ENCODE assay signal across 1 cellular context in the genomic region with DNA sequence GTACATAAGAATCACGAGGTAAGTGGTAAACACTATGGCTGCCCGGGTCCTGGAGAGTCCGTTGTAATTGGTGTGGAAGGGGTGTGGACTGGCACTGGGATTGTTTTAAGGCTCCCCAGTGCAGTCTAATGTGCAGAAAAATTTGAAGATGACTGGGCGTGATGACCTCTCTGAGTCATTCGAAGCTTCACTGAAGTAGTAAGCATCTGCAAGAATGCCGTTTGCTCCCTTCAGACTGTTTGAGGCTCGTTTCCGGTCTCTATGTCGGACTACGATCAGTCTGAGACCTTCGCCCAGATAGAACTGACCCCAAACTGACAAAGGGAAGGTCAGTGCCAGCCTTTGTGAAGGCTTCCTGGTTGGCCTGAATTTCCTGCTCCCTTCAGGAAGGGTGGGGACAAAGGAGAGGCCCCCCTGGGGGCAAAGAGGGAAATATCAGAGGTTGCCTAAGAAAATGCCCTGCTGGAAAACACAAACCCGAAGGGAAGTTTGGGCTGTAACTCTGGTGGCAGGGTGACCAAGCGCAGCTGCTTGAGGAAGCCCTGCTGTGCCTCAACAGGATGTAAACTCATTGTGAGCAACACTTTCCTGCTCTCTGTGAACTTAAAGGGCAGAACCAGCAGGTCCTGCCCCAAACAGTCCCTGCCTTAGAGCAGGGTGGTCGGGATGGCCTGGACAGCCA.
TF ChIP-seq lines count a peak whose summit lies in the region.

No MANE protein-coding gene starts in this region.

TF ChIP-seq in GM12878, 131 proteins besides CTCF, POLR2A, EP300 and RAD21:
- TF ChIP-seq SRF (IDR thresholded peaks at IDR 0.05; ENCODE audit: low read depth in 2 of 2, low read length in 2 of 2) (0 out of 4 replicates have a peak, but pooled peaks of 1 of the 2 experiments have one; percentile 22), NRF1 (conservative IDR thresholded peaks at IDR 0.05; ENCODE audit: low read depth, low read length) (no peak), EED (IDR thresholded peaks at IDR 0.05; ENCODE audit: low read depth) (peak; percentile 56; the same call in 1 of the 2 replicates), CREM (IDR thresholded peaks at IDR 0.05; ENCODE audit: low read depth) (0 out of 2 replicates have a peak, but pooled peaks have one; percentile 25), MTA3 (IDR thresholded peaks at IDR 0.05; ENCODE audit: borderline replicate concordance, low read length) (no peak), KAT2A (conservative IDR thresholded peaks at IDR 0.05; ENCODE audit: control insufficient read depth, low read depth, low read length) (no peak), IKZF2 (IDR thresholded peaks at IDR 0.05) (peak; percentile 23 to 25; a peak in 1 of 4 replicates), TCF12 (IDR thresholded peaks at IDR 0.05; ENCODE audit: low read depth, low read length) (0 out of 2 replicates have a peak, but pooled peaks have one; percentile 12), CHD2 (IDR thresholded peaks at IDR 0.05; ENCODE audit: borderline replicate concordance, low read depth, low read length) (no peak), FOXM1 (IDR thresholded peaks at IDR 0.05; ENCODE audit: low read depth, low read length) (peak; percentile 49), ATF7 (IDR thresholded peaks at IDR 0.05; ENCODE audit: low read depth) (no peak), PAX5 (IDR thresholded peaks at IDR 0.05; ENCODE audit: borderline replicate concordance, low read depth, low read length) (no peak), EZH2 (IDR thresholded peaks at IDR 0.05; ENCODE audit: borderline replicate concordance, control insufficient read depth, low read depth, low read length) (no peak), TCF3 (IDR thresholded peaks at IDR 0.05; ENCODE audit: borderline replicate concordance, insufficient read depth, low read depth, low read length) (peak; percentile 34; the same call in 1 of the 2 replicates), RUNX3 (IDR thresholded peaks at IDR 0.05; ENCODE audit: low read length) (peak; percentile 24; the same call in 1 of the 2 replicates), NFIC (IDR thresholded peaks at IDR 0.05; ENCODE audit: low read depth, low read length) (peak; percentile 55; the same call in 1 of the 2 replicates), RB1 (IDR thresholded peaks at IDR 0.05; ENCODE audit: borderline replicate concordance) (no peak), EGR1 (IDR thresholded peaks at IDR 0.05; ENCODE audit: borderline replicate concordance in 1 of 2, low read depth in 2 of 2, low read length in 2 of 2) (0 out of 3 replicates have a peak, but pooled peaks of 1 of the 2 experiments have one; percentile 4), CHD1 (IDR thresholded peaks at IDR 0.05; ENCODE audit: low read depth, low read length) (no peak), YY1 (IDR thresholded peaks at IDR 0.05; ENCODE audit: low read depth, low read length) (no peak), TBL1XR1 (IDR thresholded peaks at IDR 0.05; ENCODE audit: low read depth, low read length) (no peak), IKZF1 (conservative IDR thresholded peaks at IDR 0.05) (0 out of 2 replicates have a peak, but pooled peaks have one; percentile 31), ETV6 (conservative IDR thresholded peaks at IDR 0.05 in 1 of 2, IDR thresholded peaks at IDR 0.05 in 1 of 2; ENCODE audit: borderline replicate concordance in 1 of 2, low read depth in 1 of 2) (peak in 1 of 2 experiments; percentile 62; a peak in 1 of 4 replicates), JUNB (IDR thresholded peaks at IDR 0.05) (peak; percentile 59), RBBP5 (conservative IDR thresholded peaks at IDR 0.05) (no peak), ZBED1 (IDR thresholded peaks at IDR 0.05; ENCODE audit: borderline replicate concordance) (0 out of 2 replicates have a peak, but pooled peaks have one; percentile 21)
- TF ChIP-seq, protein P1, sequence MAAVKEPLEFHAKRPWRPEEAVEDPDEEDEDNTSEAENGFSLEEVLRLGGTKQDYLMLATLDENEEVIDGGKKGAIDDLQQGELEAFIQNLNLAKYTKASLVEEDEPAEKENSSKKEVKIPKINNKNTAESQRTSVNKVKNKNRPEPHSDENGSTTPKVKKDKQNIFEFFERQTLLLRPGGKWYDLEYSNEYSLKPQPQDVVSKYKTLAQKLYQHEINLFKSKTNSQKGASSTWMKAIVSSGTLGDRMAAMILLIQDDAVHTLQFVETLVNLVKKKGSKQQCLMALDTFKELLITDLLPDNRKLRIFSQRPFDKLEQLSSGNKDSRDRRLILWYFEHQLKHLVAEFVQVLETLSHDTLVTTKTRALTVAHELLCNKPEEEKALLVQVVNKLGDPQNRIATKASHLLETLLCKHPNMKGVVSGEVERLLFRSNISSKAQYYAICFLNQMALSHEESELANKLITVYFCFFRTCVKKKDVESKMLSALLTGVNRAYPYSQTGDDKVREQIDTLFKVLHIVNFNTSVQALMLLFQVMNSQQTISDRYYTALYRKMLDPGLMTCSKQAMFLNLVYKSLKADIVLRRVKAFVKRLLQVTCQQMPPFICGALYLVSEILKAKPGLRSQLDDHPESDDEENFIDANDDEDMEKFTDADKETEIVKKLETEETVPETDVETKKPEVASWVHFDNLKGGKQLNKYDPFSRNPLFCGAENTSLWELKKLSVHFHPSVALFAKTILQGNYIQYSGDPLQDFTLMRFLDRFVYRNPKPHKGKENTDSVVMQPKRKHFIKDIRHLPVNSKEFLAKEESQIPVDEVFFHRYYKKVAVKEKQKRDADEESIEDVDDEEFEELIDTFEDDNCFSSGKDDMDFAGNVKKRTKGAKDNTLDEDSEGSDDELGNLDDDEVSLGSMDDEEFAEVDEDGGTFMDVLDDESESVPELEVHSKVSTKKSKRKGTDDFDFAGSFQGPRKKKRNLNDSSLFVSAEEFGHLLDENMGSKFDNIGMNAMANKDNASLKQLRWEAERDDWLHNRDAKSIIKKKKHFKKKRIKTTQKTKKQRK (IDR thresholded peaks at IDR 0.05; ENCODE audit: low read depth, low read length), result no peak
- TF ChIP-seq, protein P2, sequence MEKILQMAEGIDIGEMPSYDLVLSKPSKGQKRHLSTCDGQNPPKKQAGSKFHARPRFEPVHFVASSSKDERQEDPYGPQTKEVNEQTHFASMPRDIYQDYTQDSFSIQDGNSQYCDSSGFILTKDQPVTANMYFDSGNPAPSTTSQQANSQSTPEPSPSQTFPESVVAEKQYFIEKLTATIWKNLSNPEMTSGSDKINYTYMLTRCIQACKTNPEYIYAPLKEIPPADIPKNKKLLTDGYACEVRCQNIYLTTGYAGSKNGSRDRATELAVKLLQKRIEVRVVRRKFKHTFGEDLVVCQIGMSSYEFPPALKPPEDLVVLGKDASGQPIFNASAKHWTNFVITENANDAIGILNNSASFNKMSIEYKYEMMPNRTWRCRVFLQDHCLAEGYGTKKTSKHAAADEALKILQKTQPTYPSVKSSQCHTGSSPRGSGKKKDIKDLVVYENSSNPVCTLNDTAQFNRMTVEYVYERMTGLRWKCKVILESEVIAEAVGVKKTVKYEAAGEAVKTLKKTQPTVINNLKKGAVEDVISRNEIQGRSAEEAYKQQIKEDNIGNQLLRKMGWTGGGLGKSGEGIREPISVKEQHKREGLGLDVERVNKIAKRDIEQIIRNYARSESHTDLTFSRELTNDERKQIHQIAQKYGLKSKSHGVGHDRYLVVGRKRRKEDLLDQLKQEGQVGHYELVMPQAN (conservative IDR thresholded peaks at IDR 0.05), result no peak
- TF ChIP-seq, protein P3, sequence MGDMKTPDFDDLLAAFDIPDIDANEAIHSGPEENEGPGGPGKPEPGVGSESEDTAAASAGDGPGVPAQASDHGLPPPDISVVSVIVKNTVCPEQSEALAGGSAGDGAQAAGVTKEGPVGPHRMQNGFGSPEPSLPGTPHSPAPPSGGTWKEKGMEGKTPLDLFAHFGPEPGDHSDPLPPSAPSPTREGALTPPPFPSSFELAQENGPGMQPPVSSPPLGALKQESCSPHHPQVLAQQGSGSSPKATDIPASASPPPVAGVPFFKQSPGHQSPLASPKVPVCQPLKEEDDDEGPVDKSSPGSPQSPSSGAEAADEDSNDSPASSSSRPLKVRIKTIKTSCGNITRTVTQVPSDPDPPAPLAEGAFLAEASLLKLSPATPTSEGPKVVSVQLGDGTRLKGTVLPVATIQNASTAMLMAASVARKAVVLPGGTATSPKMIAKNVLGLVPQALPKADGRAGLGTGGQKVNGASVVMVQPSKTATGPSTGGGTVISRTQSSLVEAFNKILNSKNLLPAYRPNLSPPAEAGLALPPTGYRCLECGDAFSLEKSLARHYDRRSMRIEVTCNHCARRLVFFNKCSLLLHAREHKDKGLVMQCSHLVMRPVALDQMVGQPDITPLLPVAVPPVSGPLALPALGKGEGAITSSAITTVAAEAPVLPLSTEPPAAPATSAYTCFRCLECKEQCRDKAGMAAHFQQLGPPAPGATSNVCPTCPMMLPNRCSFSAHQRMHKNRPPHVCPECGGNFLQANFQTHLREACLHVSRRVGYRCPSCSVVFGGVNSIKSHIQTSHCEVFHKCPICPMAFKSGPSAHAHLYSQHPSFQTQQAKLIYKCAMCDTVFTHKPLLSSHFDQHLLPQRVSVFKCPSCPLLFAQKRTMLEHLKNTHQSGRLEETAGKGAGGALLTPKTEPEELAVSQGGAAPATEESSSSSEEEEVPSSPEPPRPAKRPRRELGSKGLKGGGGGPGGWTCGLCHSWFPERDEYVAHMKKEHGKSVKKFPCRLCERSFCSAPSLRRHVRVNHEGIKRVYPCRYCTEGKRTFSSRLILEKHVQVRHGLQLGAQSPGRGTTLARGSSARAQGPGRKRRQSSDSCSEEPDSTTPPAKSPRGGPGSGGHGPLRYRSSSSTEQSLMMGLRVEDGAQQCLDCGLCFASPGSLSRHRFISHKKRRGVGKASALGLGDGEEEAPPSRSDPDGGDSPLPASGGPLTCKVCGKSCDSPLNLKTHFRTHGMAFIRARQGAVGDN (IDR thresholded peaks at IDR 0.05), result 0 out of 2 replicates have a peak, but pooled peaks have one; percentile 64
- TF ChIP-seq, protein P4, sequence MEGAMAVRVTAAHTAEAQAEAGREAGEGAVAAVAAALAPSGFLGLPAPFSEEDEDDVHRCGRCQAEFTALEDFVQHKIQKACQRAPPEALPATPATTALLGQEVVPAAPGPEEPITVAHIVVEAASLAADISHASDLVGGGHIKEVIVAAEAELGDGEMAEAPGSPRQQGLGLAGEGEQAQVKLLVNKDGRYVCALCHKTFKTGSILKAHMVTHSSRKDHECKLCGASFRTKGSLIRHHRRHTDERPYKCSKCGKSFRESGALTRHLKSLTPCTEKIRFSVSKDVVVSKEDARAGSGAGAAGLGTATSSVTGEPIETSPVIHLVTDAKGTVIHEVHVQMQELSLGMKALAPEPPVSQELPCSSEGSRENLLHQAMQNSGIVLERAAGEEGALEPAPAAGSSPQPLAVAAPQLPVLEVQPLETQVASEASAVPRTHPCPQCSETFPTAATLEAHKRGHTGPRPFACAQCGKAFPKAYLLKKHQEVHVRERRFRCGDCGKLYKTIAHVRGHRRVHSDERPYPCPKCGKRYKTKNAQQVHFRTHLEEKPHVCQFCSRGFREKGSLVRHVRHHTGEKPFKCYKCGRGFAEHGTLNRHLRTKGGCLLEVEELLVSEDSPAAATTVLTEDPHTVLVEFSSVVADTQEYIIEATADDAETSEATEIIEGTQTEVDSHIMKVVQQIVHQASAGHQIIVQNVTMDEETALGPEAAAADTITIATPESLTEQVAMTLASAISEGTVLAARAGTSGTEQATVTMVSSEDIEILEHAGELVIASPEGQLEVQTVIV (IDR thresholded peaks at IDR 0.05; ENCODE audit: borderline replicate concordance, partially characterized antibody), result no peak
- TF ChIP-seq, protein P5, sequence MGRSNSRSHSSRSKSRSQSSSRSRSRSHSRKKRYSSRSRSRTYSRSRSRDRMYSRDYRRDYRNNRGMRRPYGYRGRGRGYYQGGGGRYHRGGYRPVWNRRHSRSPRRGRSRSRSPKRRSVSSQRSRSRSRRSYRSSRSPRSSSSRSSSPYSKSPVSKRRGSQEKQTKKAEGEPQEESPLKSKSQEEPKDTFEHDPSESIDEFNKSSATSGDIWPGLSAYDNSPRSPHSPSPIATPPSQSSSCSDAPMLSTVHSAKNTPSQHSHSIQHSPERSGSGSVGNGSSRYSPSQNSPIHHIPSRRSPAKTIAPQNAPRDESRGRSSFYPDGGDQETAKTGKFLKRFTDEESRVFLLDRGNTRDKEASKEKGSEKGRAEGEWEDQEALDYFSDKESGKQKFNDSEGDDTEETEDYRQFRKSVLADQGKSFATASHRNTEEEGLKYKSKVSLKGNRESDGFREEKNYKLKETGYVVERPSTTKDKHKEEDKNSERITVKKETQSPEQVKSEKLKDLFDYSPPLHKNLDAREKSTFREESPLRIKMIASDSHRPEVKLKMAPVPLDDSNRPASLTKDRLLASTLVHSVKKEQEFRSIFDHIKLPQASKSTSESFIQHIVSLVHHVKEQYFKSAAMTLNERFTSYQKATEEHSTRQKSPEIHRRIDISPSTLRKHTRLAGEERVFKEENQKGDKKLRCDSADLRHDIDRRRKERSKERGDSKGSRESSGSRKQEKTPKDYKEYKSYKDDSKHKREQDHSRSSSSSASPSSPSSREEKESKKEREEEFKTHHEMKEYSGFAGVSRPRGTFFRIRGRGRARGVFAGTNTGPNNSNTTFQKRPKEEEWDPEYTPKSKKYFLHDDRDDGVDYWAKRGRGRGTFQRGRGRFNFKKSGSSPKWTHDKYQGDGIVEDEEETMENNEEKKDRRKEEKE (IDR thresholded peaks at IDR 0.05), result no peak
- TF ChIP-seq, protein P6, sequence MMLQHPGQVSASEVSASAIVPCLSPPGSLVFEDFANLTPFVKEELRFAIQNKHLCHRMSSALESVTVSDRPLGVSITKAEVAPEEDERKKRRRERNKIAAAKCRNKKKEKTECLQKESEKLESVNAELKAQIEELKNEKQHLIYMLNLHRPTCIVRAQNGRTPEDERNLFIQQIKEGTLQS (IDR thresholded peaks at IDR 0.05; ENCODE audit: borderline replicate concordance, extremely low read depth, low read depth, low read length), result no peak
- TF ChIP-seq, protein P7, sequence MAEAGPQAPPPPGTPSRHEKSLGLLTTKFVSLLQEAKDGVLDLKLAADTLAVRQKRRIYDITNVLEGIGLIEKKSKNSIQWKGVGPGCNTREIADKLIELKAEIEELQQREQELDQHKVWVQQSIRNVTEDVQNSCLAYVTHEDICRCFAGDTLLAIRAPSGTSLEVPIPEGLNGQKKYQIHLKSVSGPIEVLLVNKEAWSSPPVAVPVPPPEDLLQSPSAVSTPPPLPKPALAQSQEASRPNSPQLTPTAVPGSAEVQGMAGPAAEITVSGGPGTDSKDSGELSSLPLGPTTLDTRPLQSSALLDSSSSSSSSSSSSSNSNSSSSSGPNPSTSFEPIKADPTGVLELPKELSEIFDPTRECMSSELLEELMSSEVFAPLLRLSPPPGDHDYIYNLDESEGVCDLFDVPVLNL (IDR thresholded peaks at IDR 0.05; ENCODE audit: low read depth, low read length), result no peak
